24 cellular contexts compared by ENCODE assay signal in the genomic region with DNA sequence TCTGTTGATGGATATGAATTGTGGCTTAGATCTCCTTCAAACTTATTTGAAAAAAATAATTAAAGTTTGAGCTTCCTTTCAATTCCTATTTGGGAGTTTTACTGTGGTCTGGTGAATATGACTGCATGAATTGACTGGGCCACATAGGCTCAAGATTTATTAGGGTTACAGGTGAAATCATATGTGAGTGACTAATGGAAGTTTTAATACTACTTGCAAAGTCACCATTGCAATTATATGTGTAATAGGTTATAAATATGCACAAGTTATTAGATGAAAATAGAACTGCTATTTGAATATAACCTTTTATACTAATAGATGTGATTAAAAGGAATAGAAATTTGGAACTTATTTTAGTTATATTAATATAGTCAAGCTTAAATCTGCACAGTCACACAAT.
"Had no signal": no experiment of that assay in that cellular context is flagged by ENCODE, and none has a peak within 500 bp of the region (broad histone marks: within the 10 kb centered on the region; RNA-seq: fewer than 3 reads in every experiment).

No MANE protein-coding gene starts in this region.

- H3K27ac Mint-ChIP-seq: dendritic cell treated with granulocyte-macrophage colony-stimulating factor and Interleukin-4, amounts not matched to agents 40 ng/mL and 50 ng/mL, for 4 days; effector memory CD8-positive, alpha-beta T cell; endodermal cell had no signal

- H3K27me3 ChIP-seq: colonic mucosa, dorsolateral prefrontal cortex, esophagus muscularis mucosa, esophagus squamous epithelium, gastrocnemius medialis, gastroesophageal sphincter, heart left ventricle, heart right ventricle had no signal

- H3K9me3 Mint-ChIP-seq: dendritic cell treated with granulocyte-macrophage colony-stimulating factor and Interleukin-4, amounts not matched to agents 40 ng/mL and 50 ng/mL, for 4 days; endodermal cell had no signal

- ATAC-seq: effector memory CD8-positive, alpha-beta T cell; esophagus mucosa; gastrocnemius medialis; gastroesophageal sphincter; heart left ventricle; heart right ventricle had no signal

- H3K4me1 ChIP-seq: colonic mucosa, esophagus muscularis mucosa, esophagus squamous epithelium, gastrocnemius medialis, gastroesophageal sphincter, heart left ventricle, heart right ventricle had no signal

- DNase-seq: colonic mucosa; cortex of kidney; dermis blood vessel endothelial cell; dorsolateral prefrontal cortex; effector CD4-positive, alpha-beta T cell; effector CD8-positive, alpha-beta T cell; effector memory CD4-positive, alpha-beta T cell; effector memory CD8-positive, alpha-beta T cell; endodermal cell; erythroblast; esophagus squamous epithelium; foreskin fibroblast; foreskin melanocyte; gastrocnemius medialis; glutamatergic neuron; head of caudate nucleus; heart left ventricle; heart right ventricle had no signal

- H3K36me3 ChIP-seq: colonic mucosa, esophagus muscularis mucosa, esophagus squamous epithelium, gastrocnemius medialis, gastroesophageal sphincter, heart left ventricle, heart right ventricle had no signal

- H3K4me3 ChIP-seq: colonic mucosa, coronary artery, dorsolateral prefrontal cortex, esophagus muscularis mucosa, esophagus squamous epithelium, gastrocnemius medialis, gastroesophageal sphincter, heart left ventricle, heart right ventricle had no signal

- H3K27ac ChIP-seq: colonic mucosa, coronary artery, dorsolateral prefrontal cortex, epithelial cell of prostate, esophagus muscularis mucosa, esophagus squamous epithelium, gastrocnemius medialis, gastroesophageal sphincter, heart left ventricle, heart right ventricle had no signal

- H3K27me3 Mint-ChIP-seq: dendritic cell treated with granulocyte-macrophage colony-stimulating factor and Interleukin-4, amounts not matched to agents 40 ng/mL and 50 ng/mL, for 4 days; effector memory CD8-positive, alpha-beta T cell had no signal

- H3K9me3 ChIP-seq: colonic mucosa, esophagus muscularis mucosa, esophagus squamous epithelium, gastrocnemius medialis, gastroesophageal sphincter, heart left ventricle, heart right ventricle had no signal

- H3K4me3 Mint-ChIP-seq: dendritic cell treated with granulocyte-macrophage colony-stimulating factor and Interleukin-4, amounts not matched to agents 40 ng/mL and 50 ng/mL, for 4 days; effector memory CD8-positive, alpha-beta T cell; endodermal cell had no signal
